31 cellular contexts compared by ENCODE assay signal in genomic region chr3:17795280-17795679, GRCh38.
"Had no signal": no experiment of that assay in that cellular context is flagged by ENCODE, and none has a peak within 500 bp of the region (broad histone marks: within the 10 kb centered on the region; RNA-seq: fewer than 3 reads in every experiment).

No MANE protein-coding gene starts in this region.

- ATAC-seq: activated naive CD4-positive, alpha-beta T cell treated with anti-CD3 and anti-CD28 coated beads, Interleukin-2, amount 50 U/mL, for 72 hours; activated naive CD8-positive, alpha-beta T cell treated with anti-CD3 and anti-CD28 coated beads, Interleukin-2, amount 50 U/mL, for 24 hours; activated T-cell treated with anti-CD3 and anti-CD28 coated beads, Interleukin-2, amount 50 U/mL, for 72 hours; activated T-helper 17 cell treated with anti-CD3 and anti-CD28 coated beads, Interleukin-2, amount 50 U/mL, for 72 hours; body of pancreas had no signal

- H3K27me3 ChIP-seq: adrenal gland, ascending aorta, body of pancreas, brain microvascular endothelial cell, breast epithelium, cardiac muscle cell had no signal

- H3K27ac ChIP-seq: adrenal gland, ascending aorta, body of pancreas, brain microvascular endothelial cell, breast epithelium, cardiac muscle cell had no signal

- H3K4me1 ChIP-seq: adrenal gland, ascending aorta, body of pancreas, breast epithelium had no signal

- H3K9me3 ChIP-seq: body of pancreas had no signal

- H3K4me3 ChIP-seq: adrenal gland, ascending aorta, body of pancreas, breast epithelium, cardiac muscle cell had no signal

- H3K36me3 ChIP-seq: adrenal gland, ascending aorta, brain microvascular endothelial cell, breast epithelium, cardiac muscle cell had no signal

- DNase-seq: activated effector memory CD4-positive, alpha-beta T cell treated with anti-CD3 and anti-CD28 coated beads, Interleukin-2, amount 50 U/mL, for 16 hours; activated effector memory CD4-positive, alpha-beta T cell treated with Interleukin-2 at 50 U/mL for 16 hours; activated gamma-delta T cell; activated gamma-delta T cell treated with Interleukin-2 at 50 U/mL for 16 hours; activated naive CD4-positive, alpha-beta T cell; activated naive CD4-positive, alpha-beta T cell treated with anti-CD3 and anti-CD28 coated beads for 36 hours; activated naive CD4-positive, alpha-beta T cell treated with anti-CD3 and anti-CD28 coated beads, Interleukin-2, amount 10 ng/mL, durations not matched to agents 7 days and 5 days; activated naive CD4-positive, alpha-beta T cell treated with anti-CD3 and anti-CD28 coated beads, Interleukin-2, amount 50 U/mL, for 16 hours; activated naive CD4-positive, alpha-beta T cell treated with Interleukin-2 at 50 U/mL for 16 hours; activated naive CD8-positive, alpha-beta T cell treated with anti-CD3 and anti-CD28 coated beads for 36 hours; activated naive CD8-positive, alpha-beta T cell treated with anti-CD3 and anti-CD28 coated beads, Interleukin-2, amount 10 ng/mL, durations not matched to agents 7 days and 5 days; activated naive CD8-positive, alpha-beta T cell treated with anti-CD3 and anti-CD28 coated beads, Interleukin-2, amount 50 U/mL, for 24 hours; activated T-cell treated with anti-CD3 and anti-CD28 coated beads, Interleukin-2, amount 50 U/mL, for 24 hours; activated T-cell treated with anti-CD3 and anti-CD28 coated beads, Interleukin-2, amount 50 U/mL, for 4 hours; activated T-cell treated with anti-CD3 and anti-CD28 coated beads, Interleukin-2, amount 50 U/mL, for 48 hours; activated T-cell treated with anti-CD3 and anti-CD28 coated beads, Interleukin-2, amount 50 U/mL, for 72 hours; adrenal gland; amniotic stem cell; amygdala; anterior cingulate cortex; aorta; body of pancreas; caudate nucleus; central memory CD4-positive, alpha-beta T cell; cerebellar nuclear complex had no signal
